Comparison of ENCODE assay signal across 10 cellular contexts in the genomic region with DNA sequence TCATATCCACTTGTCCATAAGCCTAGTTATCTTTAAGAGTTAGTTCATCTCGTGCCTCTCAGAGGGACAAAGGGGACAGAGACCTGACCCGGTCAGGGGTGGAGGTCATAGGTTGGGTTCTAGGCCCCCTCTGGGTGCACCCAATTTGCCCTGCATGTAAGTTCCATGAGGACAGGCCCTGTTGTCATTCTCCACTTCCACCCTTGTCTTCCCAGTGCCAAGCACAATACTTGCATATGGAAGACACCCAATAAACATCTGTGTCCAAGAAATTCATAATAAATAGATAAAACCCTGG. TPM values are rescaled to one million over a fixed set of nuclear protein-coding genes. Genes with fewer than 3 reads are reported as not detected.
DNase-seq lines count a peak whose midpoint lies in the region; ATAC-seq and TF ChIP-seq lines count a peak whose summit lies in the region.
"Had no signal": no experiment of that assay in that cellular context is flagged by ENCODE, and none has a peak within 500 bp of the region (broad histone marks: within the 10 kb centered on the region; RNA-seq: fewer than 3 reads in every experiment).

No MANE protein-coding gene starts in this region.

- H3K79me2 ChIP-seq in MM.1S (ENCODE audit: low read length), result peaks cover 13% of the 10 kb centered on the region
- peaks cover 22% of the 10 kb centered on the region for H3K79me2 ChIP-seq in mammary epithelial cell (ENCODE audit: insufficient read depth, low read length)

- DNase-seq in Caco-2 (no peak), MM.1S (no peak), mammary epithelial cell (no peak)
- DNase-seq: esophagus squamous epithelium, GDM1 had no signal

- TF ChIP-seq CTCF in Caco-2 (IDR thresholded peaks at IDR 0.05; ENCODE audit: insufficient read depth in 1 of 2, low read depth in 1 of 2, low read length in 1 of 2, severe bottlenecking in 1 of 2, unreplicated experiment in 1 of 2) (no peak), MM.1S (IDR thresholded peaks at IDR 0.05; ENCODE audit: low read length) (no peak), mammary epithelial cell (conservative IDR thresholded peaks at IDR 0.05 in 1 of 2, IDR thresholded peaks at IDR 0.05 in 1 of 2; ENCODE audit: extremely low read depth in 1 of 2, insufficient read depth in 1 of 2, low read depth in 1 of 2, low read length in 2 of 2) (no peak)

- H2AFZ ChIP-seq in MM.1S (ENCODE audit: low read length) (no peak overlapping the region), mammary epithelial cell (ENCODE audit: low read depth, low read length) (no peak overlapping the region), neuron (ENCODE audit: low read depth, low read length) (no peak overlapping the region)

- 63% methylated on average over 2 of the region's 2 CpGs for WGBS in mammary epithelial cell (ENCODE audit: low coverage, missing lambda C conversion rate)

- H3K36me3 ChIP-seq in Caco-2 (ENCODE audit: control insufficient read depth, insufficient read depth, low read length), result peaks cover 3% of the 10 kb centered on the region; the same call in 1 of the 2 replicates
- H3K36me3 ChIP-seq in MM.1S (replicated peaks; ENCODE audit: insufficient read depth, low read length), result no peaks in the 10 kb centered on the region
- no peaks in the 10 kb centered on the region for H3K36me3 ChIP-seq in mammary epithelial cell (ENCODE audit: insufficient read depth, low read length)
- peaks cover 5% of the 10 kb centered on the region for H3K36me3 ChIP-seq in neuron (ENCODE audit: insufficient read depth, low read length)

- H3K4me2 ChIP-seq in MM.1S (ENCODE audit: low read depth, low read length), result peak overlapping the region; percentile 94
- H3K4me2 ChIP-seq in mammary epithelial cell (ENCODE audit: insufficient read depth, low read depth, low read length), result peak overlapping the region; percentile 94

- peaks cover 27% of the 10 kb centered on the region for H3K36me3 Mint-ChIP-seq in Caco-2 (ENCODE audit: insufficient read depth, unreplicated experiment)

- dilution Hi-C loops in mammary epithelial cell (cut with HindIII; ENCODE audit: low sequenced_read_pairs), result no loop called here

- H3K9ac ChIP-seq in MM.1S (ENCODE audit: low read length), result no peak overlapping the region
- no peak overlapping the region for H3K9ac ChIP-seq in mammary epithelial cell (ENCODE audit: insufficient read depth, low read length)

- peaks cover 23% of the 10 kb centered on the region for H3K4me1 ChIP-seq in Caco-2
- peaks cover 15% of the 10 kb centered on the region for H3K4me1 ChIP-seq in MM.1S (ENCODE audit: low read length)
- peaks cover 19% of the 10 kb centered on the region for H3K4me1 ChIP-seq in mammary epithelial cell (ENCODE audit: insufficient read depth, low read length)
- H3K4me1 ChIP-seq in neuron (ENCODE audit: insufficient read depth, low read length), result peaks cover 29% of the 10 kb centered on the region

- H3K9me3 ChIP-seq in Caco-2 (no peaks in the 10 kb centered on the region), MM.1S (replicated peaks; ENCODE audit: insufficient read depth, low read length) (no peaks in the 10 kb centered on the region), mammary epithelial cell (replicated peaks; ENCODE audit: insufficient read depth, low read length) (no peaks in the 10 kb centered on the region), neuron (ENCODE audit: low read length) (no peaks in the 10 kb centered on the region)
- H3K9me3 ChIP-seq: esophagus squamous epithelium had no signal

- H3K27ac ChIP-seq in MM.1S (ENCODE audit: low read length), result no peak overlapping the region
- H3K27ac ChIP-seq in mammary epithelial cell (ENCODE audit: insufficient read depth, low read depth, low read length), result no peak overlapping the region

- peaks cover 7% of the 10 kb centered on the region for H3F3A ChIP-seq in MM.1S (ENCODE audit: insufficient read depth, low read length)

- no peaks in the 10 kb centered on the region for H4K20me1 ChIP-seq in MM.1S (ENCODE audit: insufficient read depth, low read length)
- H4K20me1 ChIP-seq in mammary epithelial cell (ENCODE audit: insufficient read depth, low read length), result no peaks in the 10 kb centered on the region

- no peaks in the 10 kb centered on the region for H3K9me3 Mint-ChIP-seq in Caco-2 (ENCODE audit: unreplicated experiment)

- BruUV-seq in Caco-2 (replicated peaks; lab: Mats Ljungman, UMichigan) (no TSS peak), mammary epithelial cell (replicated peaks; lab: Mats Ljungman, UMichigan) (no TSS peak)

- peak overlapping the region; percentile 87 for H3K4me3 Mint-ChIP-seq in Caco-2 (ENCODE audit: unreplicated experiment)

- CTCF ChIA-PET in Caco-2 (lab: Charles Lee), result interaction anchor here (2.6 kb wide), 1 partner anchor 22 kb away, joined by 43 read pairs; no protein-coding TSS in a partner anchor
- CTCF ChIA-PET in mammary epithelial cell (lab: Charles Lee; ENCODE audit: low non-redundant PET), result no interaction called here

- H3K9me2 ChIP-seq in MM.1S (replicated peaks; ENCODE audit: insufficient read depth, low read length), result no peaks in the 10 kb centered on the region

- POLR2A ChIA-PET in Caco-2 (lab: Charles Lee), result interaction anchor here (1.9 kb wide), 1 partner anchor 22 kb away, joined by 34 read pairs; no protein-coding TSS in a partner anchor

- intact Hi-C loops in Caco-2 (cut with micrococcal nuclease; ENCODE audit: unreplicated experiment) (no loop called here), mammary epithelial cell (cut with micrococcal nuclease) (no loop called here)

- H3K4me1 Mint-ChIP-seq in Caco-2 (ENCODE audit: low read depth, unreplicated experiment), result peaks cover 22% of the 10 kb centered on the region

- peak overlapping the region; percentile 59 for H3K4me3 ChIP-seq in Caco-2 (ENCODE audit: low read depth, low read length)
- no peak overlapping the region for H3K4me3 ChIP-seq in MM.1S (ENCODE audit: low read length)
- H3K4me3 ChIP-seq in mammary epithelial cell (replicated peaks in 1 of 3; ENCODE audit: insufficient read depth in 1 of 3, low read depth in 2 of 3, low read length in 3 of 3), result peak overlapping the region in 1 of 3 experiments; percentile 57
- H3K4me3 ChIP-seq in neuron (ENCODE audit: low read length), result peak overlapping the region; percentile 57

- H3K27me3 ChIP-seq in Caco-2 (replicated peaks; ENCODE audit: control insufficient read depth, insufficient read depth, low read length) (no peaks in the 10 kb centered on the region; the same call in 1 of the 2 replicates), MM.1S (replicated peaks; ENCODE audit: insufficient read depth, low read length) (peaks cover 35% of the 10 kb centered on the region), mammary epithelial cell (ENCODE audit: insufficient read depth, low read length) (peaks cover 6% of the 10 kb centered on the region), neuron (ENCODE audit: insufficient read depth, low read length) (peaks cover 43% of the 10 kb centered on the region)

- in situ Hi-C loops in mammary epithelial cell (cut with MboI; ENCODE audit: low sequenced_read_pairs in 2 of 2), result no loop called here

- H3K27me3 Mint-ChIP-seq in Caco-2 (ENCODE audit: insufficient read depth, unreplicated experiment), result peaks cover 6% of the 10 kb centered on the region

- peak overlapping the region; percentile 94 for H3K27ac Mint-ChIP-seq in Caco-2 (ENCODE audit: unreplicated experiment)

- ATAC-seq in HG03039 (IDR thresholded peaks at IDR 0.05; ENCODE audit: unreplicated experiment), result no peak
- ATAC-seq in HG03280 (IDR thresholded peaks at IDR 0.05; ENCODE audit: unreplicated experiment), result no peak
- no peak for ATAC-seq in HG03196 (IDR thresholded peaks at IDR 0.05; ENCODE audit: unreplicated experiment)

RNA-seq across cellular contexts. Expression of a gene that starts 1.3 kb away (rescaled TPM):
- total RNA-seq in Caco-2 (2022) (140 and 159 TPM in 2 replicates), mammary epithelial cell (100 to 1,000 TPM; 103 to 125 TPM)
- 176 TPM for polyA plus RNA-seq in mammary epithelial cell
- polyA minus RNA-seq in mammary epithelial cell, result 193 TPM

RNA-seq across cellular contexts. Expression of a gene that starts 1.4 kb away (rescaled TPM):
- total RNA-seq in Caco-2 (2022), result 0.68 and 0.88 TPM in 2 replicates
- total RNA-seq in mammary epithelial cell, result under 1 TPM; 0.17 to 0.26 TPM
- polyA plus RNA-seq in mammary epithelial cell, result 0.06 TPM
- not detected for polyA minus RNA-seq in mammary epithelial cell
- total RNA-seq: esophagus squamous epithelium had no signal

RNA-seq across cellular contexts. Expression of a gene that starts 12.3 kb away (rescaled TPM):
- total RNA-seq in Caco-2 (2022), result 4.9 and 6.1 TPM in 2 replicates
- total RNA-seq in mammary epithelial cell, result 1 to 10 TPM in 1 of 2 donors, under 1 TPM in 1; 0.33 to 1.4 TPM
- 0.62 TPM for polyA plus RNA-seq in mammary epithelial cell
- not detected for polyA minus RNA-seq in mammary epithelial cell

RNA-seq across cellular contexts. Expression of a gene that starts 21.8 kb away (rescaled TPM):
- total RNA-seq in Caco-2 (2022) (128 and 132 TPM in 2 replicates), mammary epithelial cell (100 to 1,000 TPM in 1 of 2 donors, 10 to 100 TPM in 1; 79.5 to 169 TPM)
- polyA plus RNA-seq in mammary epithelial cell, result 227 TPM
- polyA minus RNA-seq in mammary epithelial cell, result 195 TPM

RNA-seq across cellular contexts. Expression of a gene that starts 26.6 kb away (rescaled TPM):
- total RNA-seq in Caco-2 (2022) (0.27 TPM in 1 of 2 replicates, not detected in the other), mammary epithelial cell (under 1 TPM in 1 of 2 donors, not detected in 1; 0.67 TPM)
- not detected for polyA plus RNA-seq in mammary epithelial cell
- polyA minus RNA-seq in mammary epithelial cell, result not detected
- total RNA-seq: renal cortical epithelial cell had no signal
